ENCODE assay signal across 1 cellular context in genomic region chr15:74053497-74053896, GRCh38.
A peak's percentile ranks its signal among the peaks of the same experiment; 100 is the strongest.
TF ChIP-seq lines count a peak whose summit lies in the region.

No MANE protein-coding gene starts in this region.

TF ChIP-seq in HEK293, 187 proteins besides CTCF, POLR2A, EP300 and RAD21:
- no peak for TF ChIP-seq ZNF26 (tag by site-specific recombination; IDR thresholded peaks at IDR 0.05)
- 0 out of 2 replicates have a peak, but pooled peaks have one; percentile 10 for TF ChIP-seq EGR2 (tag by site-specific recombination; IDR thresholded peaks at IDR 0.05; ENCODE audit: low read depth)
TF ChIP-seq in HEK293: peak in this region for 1.
